Comparison of ENCODE assay signal across 8 cellular contexts in genomic region chr1:206583461-206584264, GRCh38. TPM values are rescaled to one million over a fixed set of nuclear protein-coding genes. Genes with fewer than 3 reads are reported as not detected.
DNase-seq lines count a peak whose midpoint lies in the region; ATAC-seq and TF ChIP-seq lines count a peak whose summit lies in the region.

No MANE protein-coding gene starts in this region.

- peak; percentile 86 for TF ChIP-seq CTCF in kidney epithelial cell (IDR thresholded peaks at IDR 0.05; ENCODE audit: insufficient read depth, low read length, poor library complexity, severe bottlenecking)

- DNase-seq in NK-92 treated with Interleukin-12 subunit alpha and Interleukin-12 subunit beta, amount 100 ng/mL, for 24 hours (lab: John Stamatoyannopoulos, UW), result peak; percentile 62
- DNase-seq in NK-92 (lab: John Stamatoyannopoulos, UW; ENCODE audit: unreplicated experiment), result no peak
- DNase-seq in NCI-H2196 treated with DMSO at 0.1 percent for 48 hours (lab: John Stamatoyannopoulos, UW; ENCODE audit: unreplicated experiment), result peak; percentile 20
- DNase-seq in activated CD4-positive, CD25-positive, alpha-beta regulatory T cell treated with anti-CD3 and anti-CD28 coated beads, Interleukin-2, amount 50 U/mL, for 72 hours, result peak; percentile 85
- peak in 54 of 61 donors; percentile 11 to 81 (median 54) for DNase-seq in caudate nucleus (lab: John Stamatoyannopoulos, UW)
- no peak for DNase-seq in kidney epithelial cell (ENCODE audit: low read depth)
- DNase-seq in stimulated activated CD4-positive, alpha-beta T cell treated with anti-CD3 and anti-CD28 coated beads, Interleukin-4, amount 100 ng/mL, for 1 hour, result peak; percentile 86

- H3K27ac ChIP-seq in caudate nucleus (ENCODE audit: low read depth, low read length), result no peak overlapping the region

- ATAC-seq in GM18502 (IDR thresholded peaks at IDR 0.05; ENCODE audit: poor library complexity, unreplicated experiment), result no peak

- H3K4me3 ChIP-seq in kidney epithelial cell (ENCODE audit: low read depth, low read length), result no peak overlapping the region

- no peaks in the 10 kb centered on the region for H3K36me3 ChIP-seq in kidney epithelial cell (ENCODE audit: control insufficient read depth, insufficient read depth, low read length)

- H3K27me3 ChIP-seq in kidney epithelial cell (ENCODE audit: control insufficient read depth, insufficient read depth, low read length), result no peaks in the 10 kb centered on the region

RNA-seq across cellular contexts. Expression of gene EIF2D, which starts 28.6 kb away (rescaled TPM):
- total RNA-seq in kidney epithelial cell, result 54.3 and 55.4 TPM in 2 replicates

RNA-seq across cellular contexts. Expression of gene DYRK3, which starts 51.7 kb away (rescaled TPM):
- total RNA-seq in kidney epithelial cell, result 14.8 and 17.9 TPM in 2 replicates

Comparison
In these comparisons a context has a peak if more than half of its experiments do, and no peak if none do; other contexts are left out.
1. DNase-seq: peak in NK-92 treated with Interleukin-12 subunit alpha and Interleukin-12 subunit beta, amount 100 ng/mL, for 24 hours (single experiment), NCI-H2196 treated with DMSO at 0.1 percent for 48 hours (single experiment), activated CD4-positive, CD25-positive, alpha-beta regulatory T cell treated with anti-CD3 and anti-CD28 coated beads, Interleukin-2, amount 50 U/mL, for 72 hours (single experiment), caudate nucleus (54 of 61) and stimulated activated CD4-positive, alpha-beta T cell treated with anti-CD3 and anti-CD28 coated beads, Interleukin-4, amount 100 ng/mL, for 1 hour (single experiment); none in NK-92 (single experiment) and kidney epithelial cell (single experiment).